ENCODE assay signal across 8 cellular contexts in the genomic region with DNA sequence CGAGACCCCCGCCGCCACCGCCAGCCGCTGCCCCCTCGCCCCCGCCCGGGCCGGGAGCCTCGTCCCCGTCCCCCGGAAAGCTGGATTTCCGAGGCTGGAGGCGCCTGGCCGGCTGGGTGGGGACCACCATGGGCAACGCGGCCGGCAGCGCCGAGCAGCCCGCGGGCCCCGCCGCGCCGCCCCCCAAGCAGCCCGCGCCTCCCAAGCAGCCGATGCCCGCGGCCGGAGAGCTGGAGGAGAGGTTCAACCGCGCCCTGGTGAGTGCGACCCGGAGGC. TPM values are rescaled to one million over a fixed set of nuclear protein-coding genes. Genes with fewer than 3 reads are reported as not detected.
DNase-seq lines count a peak whose midpoint lies in the region; ATAC-seq and TF ChIP-seq lines count a peak whose summit lies in the region.

No MANE protein-coding gene starts in this region.

- no peak for TF ChIP-seq CTCF in DOHH2 (IDR thresholded peaks at IDR 0.05; ENCODE audit: low read depth, low read length, poor library complexity, severe bottlenecking)
- TF ChIP-seq CTCF in RWPE1 (conservative IDR thresholded peaks at IDR 0.05; ENCODE audit: low read depth): no peak
- no peak for TF ChIP-seq CTCF in fibroblast of the aortic adventitia (IDR thresholded peaks at IDR 0.05; ENCODE audit: insufficient read depth, low read length)
- no peak for TF ChIP-seq CTCF in prostate gland (IDR thresholded peaks at IDR 0.05)

- H3K4me1 ChIP-seq in DOHH2 (ENCODE audit: control insufficient read depth, low read length) (peaks cover 55% of the 10 kb centered on the region), prostate gland (replicated peaks) (no peaks in the 10 kb centered on the region)

- H3K9me2 ChIP-seq in DOHH2 (replicated peaks; ENCODE audit: control insufficient read depth, low read length): no peaks in the 10 kb centered on the region

- WGBS in prostate gland: 0% methylated on average over 22 of the region's 36 CpGs

- H3F3A ChIP-seq in DOHH2 (ENCODE audit: control insufficient read depth, insufficient read depth): peaks cover 19% of the 10 kb centered on the region

- peak overlapping the region; percentile 88 for H3K27ac ChIP-seq in DOHH2 (ENCODE audit: low read depth, low read length)
- H3K27ac ChIP-seq in RWPE1: peak overlapping the region; percentile 34
- H3K27ac ChIP-seq in prostate gland: peak overlapping the region in 1 of 2 donors; percentile 43

- H3K4me2 ChIP-seq in DOHH2 (ENCODE audit: low read length): peak overlapping the region; percentile 86

- DNase-seq in RWPE1 (ENCODE audit: low spot score) (no peak), fibroblast of the aortic adventitia (ENCODE audit: low read depth) (no peak), prostate gland (ENCODE audit: low spot score) (no peak), COLO829 (ENCODE audit: low spot score) (no peak)

- no peak for ATAC-seq in HG02870 (IDR thresholded peaks at IDR 0.05; ENCODE audit: unreplicated experiment)
- ATAC-seq in HG03457 (IDR thresholded peaks at IDR 0.05; ENCODE audit: unreplicated experiment): no peak
- ATAC-seq in HG03469 (IDR thresholded peaks at IDR 0.05; ENCODE audit: unreplicated experiment): no peak

- H3K79me2 ChIP-seq in DOHH2 (ENCODE audit: control insufficient read depth, low read length): peaks cover 47% of the 10 kb centered on the region

- CTCF ChIA-PET in RWPE1 (lab: Yijun Ruan, JAX): no interaction called here

- no peak for TF ChIP-seq POLR2A in prostate gland (IDR thresholded peaks at IDR 0.05)

- no peaks in the 10 kb centered on the region; the same call in 1 of the 2 replicates for H4K20me1 ChIP-seq in DOHH2 (ENCODE audit: control insufficient read depth, insufficient read depth, low read depth, low read length)

- POLR2A ChIA-PET in RWPE1 (lab: Yijun Ruan, JAX; ENCODE audit: low non-redundant PET): no interaction called here

- H3K36me3 ChIP-seq in DOHH2 (ENCODE audit: control insufficient read depth, low read length) (no peaks in the 10 kb centered on the region), prostate gland (no peaks in the 10 kb centered on the region)

- H3K4me3 ChIP-seq in DOHH2 (ENCODE audit: low read length): peak overlapping the region; percentile 95
- peak overlapping the region; percentile 61 for H3K4me3 ChIP-seq in fibroblast of the aortic adventitia (ENCODE audit: low read depth, low read length)
- peak overlapping the region; percentile 48 to 54 for H3K4me3 ChIP-seq in prostate gland

- H3K27me3 ChIP-seq in DOHH2 (ENCODE audit: control insufficient read depth, low read length) (peaks cover 6% of the 10 kb centered on the region; the same call in 1 of the 2 replicates), prostate gland (replicated peaks; ENCODE audit: insufficient read depth) (no peaks in the 10 kb centered on the region)

- intact Hi-C loops in prostate gland (cut with DNase I): no loop called here

- H3K9me3 ChIP-seq in DOHH2 (ENCODE audit: control insufficient read depth, insufficient read depth, low read length) (no peaks in the 10 kb centered on the region), prostate gland (no peaks in the 10 kb centered on the region)

RNA-seq across cellular contexts. Expression of a gene that starts 0.2 kb away (rescaled TPM):
- total RNA-seq in fibroblast of the aortic adventitia (ENCODE audit: low replicate concordance): 0.81 and 0.90 TPM in 2 replicates
- 10 to 100 TPM in 1 of 2 donors, 1 to 10 TPM in 1; 3.6 to 12.2 TPM for total RNA-seq in prostate gland

RNA-seq across cellular contexts. Expression of a gene that starts 40.0 kb away (rescaled TPM):
- not detected in 2 replicates for total RNA-seq in fibroblast of the aortic adventitia (ENCODE audit: low replicate concordance)
- total RNA-seq in prostate gland: 1 to 10 TPM in 1 of 2 donors, not detected in 1; 3.2 TPM
